In the genomic region with DNA sequence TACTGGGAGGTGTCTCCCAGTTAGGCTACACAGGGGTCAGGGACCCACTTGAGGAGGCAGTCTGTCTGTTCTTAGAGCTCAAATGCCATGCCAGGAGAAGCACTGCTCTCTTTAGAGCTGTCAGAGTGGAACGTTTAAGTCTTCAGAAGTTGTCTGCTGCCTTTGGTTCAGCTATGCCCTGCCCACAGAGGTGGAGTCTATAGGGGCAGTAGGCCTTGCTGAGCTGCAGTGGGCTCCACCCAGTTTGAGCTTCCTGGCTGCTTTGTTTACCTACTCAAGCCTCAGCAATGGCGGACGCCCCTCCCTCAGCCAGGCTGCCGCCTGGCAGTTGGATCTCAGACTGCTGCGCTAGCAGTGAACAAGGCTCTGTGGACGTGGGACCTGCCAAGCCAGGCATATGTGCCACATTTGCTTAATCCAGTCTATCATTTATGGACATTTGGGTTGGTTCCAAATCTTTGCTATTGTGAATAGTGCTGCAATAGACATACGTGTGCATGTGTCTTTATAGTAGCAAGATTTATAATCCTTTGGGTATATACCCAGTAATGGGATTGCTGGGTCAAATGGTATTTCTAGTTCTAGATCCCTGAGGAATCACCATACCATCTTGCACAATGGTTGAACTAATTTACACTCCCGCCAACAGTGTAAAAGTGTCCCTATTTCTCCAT, we compare ENCODE assay signal across 13 cellular contexts. TPM values are rescaled to one million over a fixed set of nuclear protein-coding genes. Genes with fewer than 3 reads are reported as not detected.
DNase-seq lines count a peak whose midpoint lies in the region; ATAC-seq and TF ChIP-seq lines count a peak whose summit lies in the region.
"Not testable (repeated sequence)": the region's sequence is repeated elsewhere in the genome, so short reads cannot be mapped to it uniquely, and the experiment has no call there.
"Had no signal": no experiment of that assay in that cellular context is flagged by ENCODE, and none has a peak within 500 bp of the region (broad histone marks: within the 10 kb centered on the region; RNA-seq: fewer than 3 reads in every experiment).

No MANE protein-coding gene starts in this region.

- peak; percentile 38 for TF ChIP-seq POLR2A in transverse colon (IDR thresholded peaks at IDR 0.05)

- intact Hi-C loops in activated CD8-positive, alpha-beta T cell treated with anti-CD3 and anti-CD28 coated beads for 36 hours (cut with micrococcal nuclease); transverse colon (cut with DNase I; ENCODE audit: low total_unique reads): not testable (repeated sequence)
- intact Hi-C loops in activated T-helper 1 cell treated with anti-CD3 and anti-CD28 coated beads, Interleukin-12 subunit alpha, Interleukin-12 subunit beta, Interleukin-2, Interleukin-4 antibody, amounts not matched to agents 30 ng/mL and 10 ng/mL and 1 ng/mL, durations not matched to agents 14 hours and 24 hours and 36 hours (cut with micrococcal nuclease): loop anchor here (1.0 kb wide), 1 partner anchor 14 kb away; a partner anchor contains a TSS

- H3K4me3 Mint-ChIP-seq in activated CD8-positive, alpha-beta T cell treated with anti-CD3 and anti-CD28 coated beads for 36 hours: peak overlapping the region; percentile 49
- peak overlapping the region; percentile 73 for H3K4me3 Mint-ChIP-seq in activated T-helper 1 cell treated with anti-CD3 and anti-CD28 coated beads, Interleukin-12 subunit alpha, Interleukin-12 subunit beta, Interleukin-2, Interleukin-4 antibody, amounts not matched to agents 30 ng/mL and 10 ng/mL and 1 ng/mL, durations not matched to agents 14 hours and 24 hours and 36 hours
- peak overlapping the region; percentile 65 for H3K4me3 Mint-ChIP-seq in activated naive CD8-positive, alpha-beta T cell treated with anti-CD3 and anti-CD28 coated beads, Interleukin-2, amount 10 ng/mL, durations not matched to agents 7 days and 5 days

- POLR2A ChIA-PET in activated CD8-positive, alpha-beta T cell treated with anti-CD3 and anti-CD28 coated beads for 36 hours (lab: Charles Lee): interaction anchor here (0.7 kb wide), 1 partner anchor 14 kb away, joined by 3 read pairs; no protein-coding TSS in a partner anchor
- POLR2A ChIA-PET in activated naive CD8-positive, alpha-beta T cell treated with anti-CD3 and anti-CD28 coated beads, Interleukin-2, amount 10 ng/mL, durations not matched to agents 7 days and 5 days (lab: Charles Lee): interaction anchor here (1.4 to 1.6 kb wide), 2 partner anchors 29 to 94 kb away, joined by 3 to 5 read pairs; a partner anchor contains a TSS

- peak overlapping the region; percentile 70 to 77 for H3K27ac ChIP-seq in mucosa of rectum (ENCODE audit: low read depth in 2 of 2, low read length in 2 of 2)
- peak overlapping the region; percentile 72 to 80 (median 76) for H3K27ac ChIP-seq in transverse colon

- TF ChIP-seq EP300 in transverse colon (IDR thresholded peaks at IDR 0.05; ENCODE audit: low read depth): not testable (repeated sequence)

- peak; percentile 35 for ATAC-seq in activated CD8-positive, alpha-beta T cell treated with anti-CD3 and anti-CD28 coated beads for 36 hours
- ATAC-seq in activated naive CD8-positive, alpha-beta T cell treated with anti-CD3 and anti-CD28 coated beads, Interleukin-2, amount 10 ng/mL, durations not matched to agents 7 days and 5 days (ENCODE audit: low read depth): peak; percentile 55

- H3K4me3 ChIP-seq in Jurkat, Clone E6-1 (ENCODE audit: low read length): not testable (repeated sequence)
- H3K4me3 ChIP-seq in mucosa of rectum (ENCODE audit: low read length in 2 of 2) (peak overlapping the region in 1 of 2 donors; percentile 54), transverse colon (peak overlapping the region in 1 of 4 donors; percentile 0)

- H3K4me1 ChIP-seq in mucosa of rectum (ENCODE audit: control insufficient read depth in 2 of 2, insufficient read depth in 2 of 2, low read length in 2 of 2): peaks cover 8 to 20% of the 10 kb centered on the region in 2 donors
- peaks cover 3 to 33% (median 10%) of the 10 kb centered on the region in 4 donors for H3K4me1 ChIP-seq in transverse colon

- not testable (repeated sequence) for H3K36me3 ChIP-seq in mucosa of rectum (ENCODE audit: control insufficient read depth in 2 of 2, insufficient read depth in 2 of 2, low read length in 2 of 2); transverse colon

- H3K9ac ChIP-seq in mucosa of rectum (ENCODE audit: low read depth in 1 of 2, low read length in 2 of 2): peak overlapping the region in 1 of 2 donors; percentile 47

- WGBS in transverse colon (ENCODE audit: low coverage in 1 of 2), 2 donors: 48 to 50% methylated on average over 2 to 8 of the region's 8 CpGs

- CTCF ChIA-PET in activated CD8-positive, alpha-beta T cell treated with anti-CD3 and anti-CD28 coated beads for 36 hours (lab: Charles Lee): interaction anchor here (0.6 to 1.6 kb wide), 2 partner anchors 59 to 152 kb away, joined by 3 read pairs; no protein-coding TSS in a partner anchor

- peak overlapping the region; percentile 71 for H3K27ac Mint-ChIP-seq in activated CD8-positive, alpha-beta T cell treated with anti-CD3 and anti-CD28 coated beads for 36 hours
- peak overlapping the region; percentile 59 for H3K27ac Mint-ChIP-seq in activated T-helper 1 cell treated with anti-CD3 and anti-CD28 coated beads, Interleukin-12 subunit alpha, Interleukin-12 subunit beta, Interleukin-2, Interleukin-4 antibody, amounts not matched to agents 30 ng/mL and 10 ng/mL and 1 ng/mL, durations not matched to agents 14 hours and 24 hours and 36 hours
- H3K27ac Mint-ChIP-seq in activated naive CD8-positive, alpha-beta T cell treated with anti-CD3 and anti-CD28 coated beads, Interleukin-2, amount 10 ng/mL, durations not matched to agents 7 days and 5 days: peak overlapping the region; percentile 85

- not testable (repeated sequence) for H3K36me3 Mint-ChIP-seq in activated CD8-positive, alpha-beta T cell treated with anti-CD3 and anti-CD28 coated beads for 36 hours (ENCODE audit: low read depth)
- H3K36me3 Mint-ChIP-seq in activated T-helper 1 cell treated with anti-CD3 and anti-CD28 coated beads, Interleukin-12 subunit alpha, Interleukin-12 subunit beta, Interleukin-2, Interleukin-4 antibody, amounts not matched to agents 30 ng/mL and 10 ng/mL and 1 ng/mL, durations not matched to agents 14 hours and 24 hours and 36 hours (ENCODE audit: low read depth): peaks cover 15% of the 10 kb centered on the region
- peaks cover 13% of the 10 kb centered on the region for H3K36me3 Mint-ChIP-seq in activated naive CD8-positive, alpha-beta T cell treated with anti-CD3 and anti-CD28 coated beads, Interleukin-2, amount 10 ng/mL, durations not matched to agents 7 days and 5 days

- peak; percentile 29 for DNase-seq in Jurkat, Clone E6-1 (ENCODE audit: low read depth, low spot score)
- DNase-seq in T-helper 9 cell: peak; percentile 43
- DNase-seq in activated CD8-positive, alpha-beta T cell treated with anti-CD3 and anti-CD28 coated beads for 36 hours: peak; percentile 81
- DNase-seq in activated T-helper 1 cell treated with anti-CD3 and anti-CD28 coated beads, Interleukin-12 subunit alpha, Interleukin-12 subunit beta, Interleukin-2, Interleukin-4 antibody, amounts not matched to agents 30 ng/mL and 10 ng/mL and 1 ng/mL, durations not matched to agents 14 hours and 24 hours and 36 hours (ENCODE audit: low spot score): peak; percentile 71
- DNase-seq in activated naive CD8-positive, alpha-beta T cell treated with anti-CD3 and anti-CD28 coated beads, Interleukin-2, amount 10 ng/mL, durations not matched to agents 7 days and 5 days: peak; percentile 65
- peak; percentile 40 for DNase-seq in stimulated activated CD4-positive, alpha-beta T cell treated with anti-CD3 and anti-CD28 coated beads, Interleukin-4, amount 100 ng/mL, for 48 hours (ENCODE audit: low read depth in 2 of 2)
- DNase-seq in transverse colon: peak; percentile 83

- in situ Hi-C loops in transverse colon (cut with MboI; ENCODE audit: low pct_ligation_motif_present in 1 of 4, low pct_unique_long_range_greater_than_20kb in 1 of 4, low sequenced_read_pairs in 3 of 4): not testable (repeated sequence)

- not testable (repeated sequence) for TF ChIP-seq CTCF in activated CD8-positive, alpha-beta T cell treated with anti-CD3 and anti-CD28 coated beads for 36 hours (IDR thresholded peaks at IDR 0.05); transverse colon (IDR thresholded peaks at IDR 0.05)

- H3K9me3 ChIP-seq in mucosa of rectum (ENCODE audit: control insufficient read depth in 2 of 2, low read length in 2 of 2); transverse colon: not testable (repeated sequence)

- H3K27me3 ChIP-seq in mucosa of rectum (ENCODE audit: control insufficient read depth in 2 of 2, insufficient read depth in 2 of 2, low read length in 2 of 2); transverse colon: not testable (repeated sequence)

- H3K9me3 Mint-ChIP-seq in activated CD8-positive, alpha-beta T cell treated with anti-CD3 and anti-CD28 coated beads for 36 hours; activated naive CD8-positive, alpha-beta T cell treated with anti-CD3 and anti-CD28 coated beads, Interleukin-2, amount 10 ng/mL, durations not matched to agents 7 days and 5 days: not testable (repeated sequence)
- H3K9me3 Mint-ChIP-seq in activated T-helper 1 cell treated with anti-CD3 and anti-CD28 coated beads, Interleukin-12 subunit alpha, Interleukin-12 subunit beta, Interleukin-2, Interleukin-4 antibody, amounts not matched to agents 30 ng/mL and 10 ng/mL and 1 ng/mL, durations not matched to agents 14 hours and 24 hours and 36 hours: peaks cover 18% of the 10 kb centered on the region

- not testable (repeated sequence) for H3K27me3 Mint-ChIP-seq in activated CD8-positive, alpha-beta T cell treated with anti-CD3 and anti-CD28 coated beads for 36 hours; activated T-helper 1 cell treated with anti-CD3 and anti-CD28 coated beads, Interleukin-12 subunit alpha, Interleukin-12 subunit beta, Interleukin-2, Interleukin-4 antibody, amounts not matched to agents 30 ng/mL and 10 ng/mL and 1 ng/mL, durations not matched to agents 14 hours and 24 hours and 36 hours (ENCODE audit: insufficient read depth); activated naive CD8-positive, alpha-beta T cell treated with anti-CD3 and anti-CD28 coated beads, Interleukin-2, amount 10 ng/mL, durations not matched to agents 7 days and 5 days

- peaks cover 31% of the 10 kb centered on the region for H3K4me1 Mint-ChIP-seq in activated CD8-positive, alpha-beta T cell treated with anti-CD3 and anti-CD28 coated beads for 36 hours (ENCODE audit: low read depth)
- H3K4me1 Mint-ChIP-seq in activated T-helper 1 cell treated with anti-CD3 and anti-CD28 coated beads, Interleukin-12 subunit alpha, Interleukin-12 subunit beta, Interleukin-2, Interleukin-4 antibody, amounts not matched to agents 30 ng/mL and 10 ng/mL and 1 ng/mL, durations not matched to agents 14 hours and 24 hours and 36 hours (ENCODE audit: low read depth): peaks cover 41% of the 10 kb centered on the region
- peaks cover 23% of the 10 kb centered on the region for H3K4me1 Mint-ChIP-seq in activated naive CD8-positive, alpha-beta T cell treated with anti-CD3 and anti-CD28 coated beads, Interleukin-2, amount 10 ng/mL, durations not matched to agents 7 days and 5 days

RNA-seq across cellular contexts. Expression of a gene that starts 13.7 kb away (rescaled TPM):
- polyA plus RNA-seq in Jurkat, Clone E6-1 (2012; ENCODE audit: insufficient read depth, insufficient read length): not detected
- 1 to 10 TPM; 2.0 to 3.3 TPM for total RNA-seq in activated CD8-positive, alpha-beta T cell treated with anti-CD3 and anti-CD28 coated beads for 36 hours
- total RNA-seq in activated T-helper 1 cell treated with anti-CD3 and anti-CD28 coated beads, Interleukin-12 subunit alpha, Interleukin-12 subunit beta, Interleukin-2, Interleukin-4 antibody, amounts not matched to agents 30 ng/mL and 10 ng/mL and 1 ng/mL, durations not matched to agents 14 hours and 24 hours and 36 hours: 12.4 and 12.8 TPM in 2 replicates
- 1 to 10 TPM; 2.1 to 3.1 TPM for total RNA-seq in activated naive CD8-positive, alpha-beta T cell treated with anti-CD3 and anti-CD28 coated beads, Interleukin-2, amount 10 ng/mL, durations not matched to agents 7 days and 5 days
- 10 to 100 TPM; 26.9 to 65.7 (median 47.1) TPM for total RNA-seq in transverse colon

RNA-seq across cellular contexts. Expression of a gene that starts 38.0 kb away (rescaled TPM):
- polyA plus RNA-seq in Jurkat, Clone E6-1 (2012; ENCODE audit: insufficient read depth, insufficient read length): not detected
- total RNA-seq in activated CD8-positive, alpha-beta T cell treated with anti-CD3 and anti-CD28 coated beads for 36 hours: not detected
- total RNA-seq in activated T-helper 1 cell treated with anti-CD3 and anti-CD28 coated beads, Interleukin-12 subunit alpha, Interleukin-12 subunit beta, Interleukin-2, Interleukin-4 antibody, amounts not matched to agents 30 ng/mL and 10 ng/mL and 1 ng/mL, durations not matched to agents 14 hours and 24 hours and 36 hours: not detected in 2 replicates
- total RNA-seq in activated naive CD8-positive, alpha-beta T cell treated with anti-CD3 and anti-CD28 coated beads, Interleukin-2, amount 10 ng/mL, durations not matched to agents 7 days and 5 days: not detected
- not detected for total RNA-seq in transverse colon
- total RNA-seq: esophagus muscularis mucosa, glomerular endothelial cell, mononuclear cell, PC-9, SK-MEL-5 had no signal

Comparison
In these comparisons a context has a peak if more than half of its experiments do, and no peak if none do; other contexts are left out.
1. DNase-seq: peak in every context shown above with its lines; median percentile 83 in transverse colon; 81 in activated CD8-positive, alpha-beta T cell treated with anti-CD3 and anti-CD28 coated beads for 36 hours; 71 in activated T-helper 1 cell treated with anti-CD3 and anti-CD28 coated beads, Interleukin-12 subunit alpha, Interleukin-12 subunit beta, Interleukin-2, Interleukin-4 antibody, amounts not matched to agents 30 ng/mL and 10 ng/mL and 1 ng/mL, durations not matched to agents 14 hours and 24 hours and 36 hours; 65 in activated naive CD8-positive, alpha-beta T cell treated with anti-CD3 and anti-CD28 coated beads, Interleukin-2, amount 10 ng/mL, durations not matched to agents 7 days and 5 days; 43 in T-helper 9 cell; 40 in stimulated activated CD4-positive, alpha-beta T cell treated with anti-CD3 and anti-CD28 coated beads, Interleukin-4, amount 100 ng/mL, for 48 hours; 29 in Jurkat, Clone E6-1.